2 cellular contexts compared by ENCODE assay signal in the genomic region with DNA sequence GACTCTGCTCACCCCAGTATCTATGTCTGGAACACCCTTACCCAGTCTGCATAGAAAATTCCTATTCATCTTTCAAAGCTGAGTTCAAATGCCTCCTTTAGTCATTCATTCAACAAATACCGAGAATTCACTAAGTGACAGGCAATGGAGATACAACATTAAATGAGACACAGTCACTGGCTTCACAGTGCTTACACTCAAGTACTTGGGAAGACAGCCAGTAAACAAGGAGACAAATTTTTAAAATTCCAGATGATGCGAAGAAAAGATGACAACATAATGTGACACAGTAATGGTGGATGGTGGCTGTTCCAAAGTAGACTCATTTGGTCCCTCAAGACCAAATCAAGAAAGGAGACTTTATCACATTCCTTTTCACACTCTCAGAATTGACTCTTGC.
TF ChIP-seq lines count a peak whose summit lies in the region.

No MANE protein-coding gene starts in this region.

TF ChIP-seq in IMR-90, 13 proteins besides CTCF, POLR2A, EP300 and RAD21:
- no peak for TF ChIP-seq RCOR1 (IDR thresholded peaks at IDR 0.05; ENCODE audit: insufficient replicate concordance, low read length)
- TF ChIP-seq, protein P1, sequence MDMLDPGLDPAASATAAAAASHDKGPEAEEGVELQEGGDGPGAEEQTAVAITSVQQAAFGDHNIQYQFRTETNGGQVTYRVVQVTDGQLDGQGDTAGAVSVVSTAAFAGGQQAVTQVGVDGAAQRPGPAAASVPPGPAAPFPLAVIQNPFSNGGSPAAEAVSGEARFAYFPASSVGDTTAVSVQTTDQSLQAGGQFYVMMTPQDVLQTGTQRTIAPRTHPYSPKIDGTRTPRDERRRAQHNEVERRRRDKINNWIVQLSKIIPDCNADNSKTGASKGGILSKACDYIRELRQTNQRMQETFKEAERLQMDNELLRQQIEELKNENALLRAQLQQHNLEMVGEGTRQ (IDR thresholded peaks at IDR 0.05; ENCODE audit: low read depth, low read length), result no peak
- no peak for TF ChIP-seq CEBPB (IDR thresholded peaks at IDR 0.05; ENCODE audit: low read depth, low read length)
- TF ChIP-seq MAFK (IDR thresholded peaks at IDR 0.05; ENCODE audit: low read depth, low read length), result no peak
- TF ChIP-seq BHLHE40 (IDR thresholded peaks at IDR 0.05; ENCODE audit: low read depth, low read length), result no peak
- TF ChIP-seq MAZ (IDR thresholded peaks at IDR 0.05; ENCODE audit: borderline replicate concordance, low read depth, low read length), result no peak
- TF ChIP-seq RFX5 (IDR thresholded peaks at IDR 0.05; ENCODE audit: low read depth, low read length), result no peak
- no peak for TF ChIP-seq FOS (IDR thresholded peaks at IDR 0.05; ENCODE audit: low read depth, low read length)
- TF ChIP-seq MXI1 (IDR thresholded peaks at IDR 0.05; ENCODE audit: borderline replicate concordance, low read depth, low read length), result no peak
- TF ChIP-seq SMC3 (IDR thresholded peaks at IDR 0.05; ENCODE audit: low read depth, low read length), result no peak
- no peak for TF ChIP-seq CHD1 (IDR thresholded peaks at IDR 0.05; ENCODE audit: low read depth, low read length)

TF ChIP-seq in HepG2, 621 proteins besides CTCF, POLR2A, EP300 and RAD21:
- TF ChIP-seq AGO1 (IDR thresholded peaks at IDR 0.05; ENCODE audit: low read depth, low read length, poor library complexity, severe bottlenecking), result no peak
- no peak for TF ChIP-seq MEF2D (CRISPR knock-in tag; IDR thresholded peaks at IDR 0.05)
- no peak for TF ChIP-seq ZNF232 (CRISPR knock-in tag; IDR thresholded peaks at IDR 0.05; ENCODE audit: borderline replicate concordance)
- TF ChIP-seq SATB2 (CRISPR knock-in tag; IDR thresholded peaks at IDR 0.05), result no peak
- TF ChIP-seq SNAI1 (CRISPR knock-in tag; IDR thresholded peaks at IDR 0.05; ENCODE audit: borderline replicate concordance), result no peak
- no peak for TF ChIP-seq PAWR (CRISPR knock-in tag; IDR thresholded peaks at IDR 0.05; ENCODE audit: borderline replicate concordance)
- no peak for TF ChIP-seq ZNF367 (CRISPR knock-in tag; IDR thresholded peaks at IDR 0.05; ENCODE audit: borderline replicate concordance)
- no peak for TF ChIP-seq GZF1 (CRISPR knock-in tag; IDR thresholded peaks at IDR 0.05)
- no peak for TF ChIP-seq ZNF816 (CRISPR knock-in tag; IDR thresholded peaks at IDR 0.05; ENCODE audit: borderline replicate concordance)
- TF ChIP-seq ZNF12 (CRISPR knock-in tag; IDR thresholded peaks at IDR 0.05), result no peak
- TF ChIP-seq, protein P2, sequence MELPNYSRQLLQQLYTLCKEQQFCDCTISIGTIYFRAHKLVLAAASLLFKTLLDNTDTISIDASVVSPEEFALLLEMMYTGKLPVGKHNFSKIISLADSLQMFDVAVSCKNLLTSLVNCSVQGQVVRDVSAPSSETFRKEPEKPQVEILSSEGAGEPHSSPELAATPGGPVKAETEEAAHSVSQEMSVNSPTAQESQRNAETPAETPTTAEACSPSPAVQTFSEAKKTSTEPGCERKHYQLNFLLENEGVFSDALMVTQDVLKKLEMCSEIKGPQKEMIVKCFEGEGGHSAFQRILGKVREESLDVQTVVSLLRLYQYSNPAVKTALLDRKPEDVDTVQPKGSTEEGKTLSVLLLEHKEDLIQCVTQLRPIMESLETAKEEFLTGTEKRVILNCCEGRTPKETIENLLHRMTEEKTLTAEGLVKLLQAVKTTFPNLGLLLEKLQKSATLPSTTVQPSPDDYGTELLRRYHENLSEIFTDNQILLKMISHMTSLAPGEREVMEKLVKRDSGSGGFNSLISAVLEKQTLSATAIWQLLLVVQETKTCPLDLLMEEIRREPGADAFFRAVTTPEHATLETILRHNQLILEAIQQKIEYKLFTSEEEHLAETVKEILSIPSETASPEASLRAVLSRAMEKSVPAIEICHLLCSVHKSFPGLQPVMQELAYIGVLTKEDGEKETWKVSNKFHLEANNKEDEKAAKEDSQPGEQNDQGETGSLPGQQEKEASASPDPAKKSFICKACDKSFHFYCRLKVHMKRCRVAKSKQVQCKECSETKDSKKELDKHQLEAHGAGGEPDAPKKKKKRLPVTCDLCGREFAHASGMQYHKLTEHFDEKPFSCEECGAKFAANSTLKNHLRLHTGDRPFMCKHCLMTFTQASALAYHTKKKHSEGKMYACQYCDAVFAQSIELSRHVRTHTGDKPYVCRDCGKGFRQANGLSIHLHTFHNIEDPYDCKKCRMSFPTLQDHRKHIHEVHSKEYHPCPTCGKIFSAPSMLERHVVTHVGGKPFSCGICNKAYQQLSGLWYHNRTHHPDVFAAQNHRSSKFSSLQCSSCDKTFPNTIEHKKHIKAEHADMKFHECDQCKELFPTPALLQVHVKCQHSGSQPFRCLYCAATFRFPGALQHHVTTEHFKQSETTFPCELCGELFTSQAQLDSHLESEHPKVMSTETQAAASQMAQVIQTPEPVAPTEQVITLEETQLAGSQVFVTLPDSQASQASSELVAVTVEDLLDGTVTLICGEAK (IDR thresholded peaks at IDR 0.05), result no peak
- TF ChIP-seq, protein P2 (CRISPR knock-in tag; IDR thresholded peaks at IDR 0.05), result no peak
- TF ChIP-seq IRX3 (CRISPR knock-in tag; IDR thresholded peaks at IDR 0.05; ENCODE audit: borderline replicate concordance, low read depth), result no peak
- no peak for TF ChIP-seq STAT5B (CRISPR knock-in tag; IDR thresholded peaks at IDR 0.05)
TF ChIP-seq in HepG2: peak in this region for 0.
